Comparison of ENCODE assay signal across 8 cellular contexts in the genomic region with DNA sequence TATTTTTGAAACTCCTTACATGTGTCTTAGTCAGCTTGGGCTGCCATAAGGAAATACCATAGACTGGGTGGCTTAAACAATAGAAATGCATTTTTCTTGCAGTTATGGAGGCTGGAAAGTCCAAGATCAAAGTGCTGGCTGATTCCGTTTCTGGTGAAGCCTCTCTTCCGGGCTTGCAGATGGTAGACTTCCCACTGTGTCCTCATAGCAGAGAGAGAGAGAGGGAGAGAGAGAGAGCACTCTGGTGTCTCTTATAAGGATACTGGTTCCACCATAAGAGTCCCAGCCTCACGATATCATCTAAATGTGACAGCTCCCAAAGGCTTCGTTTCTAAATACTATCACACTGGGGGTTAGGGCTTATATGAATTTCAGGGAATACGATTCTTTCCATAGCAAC. TPM values are rescaled to one million over a fixed set of nuclear protein-coding genes. Genes with fewer than 3 reads are reported as not detected.
DNase-seq lines count a peak whose midpoint lies in the region; ATAC-seq lines count a peak whose summit lies in the region.

No MANE protein-coding gene starts in this region.

- H3K27me3 ChIP-seq in naive thymus-derived CD4-positive, alpha-beta T cell (ENCODE audit: control insufficient read depth in 2 of 2, insufficient read depth in 2 of 2, low read length in 2 of 2), result no peaks in the 10 kb centered on the region
- H3K27me3 ChIP-seq in mesendoderm (ENCODE audit: insufficient read depth, low read length, poor library complexity), result no peaks in the 10 kb centered on the region

- no peak overlapping the region for H2BK15ac ChIP-seq in mesendoderm (replicated peaks; ENCODE audit: low read depth)

- H3K79me2 ChIP-seq in mesendoderm (ENCODE audit: control insufficient read depth, insufficient read depth, low read length), result no peaks in the 10 kb centered on the region

- H4K5ac ChIP-seq in mesendoderm (ENCODE audit: low read length), result no peak overlapping the region

- H3K27me3 Mint-ChIP-seq in activated naive CD8-positive, alpha-beta T cell, result peaks cover 4% of the 10 kb centered on the region
- peaks cover 0 to 9% (median 5%) of the 10 kb centered on the region in 5 donors for H3K27me3 Mint-ChIP-seq in naive thymus-derived CD4-positive, alpha-beta T cell

- H3K36me3 Mint-ChIP-seq in activated naive CD8-positive, alpha-beta T cell, result no peaks in the 10 kb centered on the region
- no peaks in the 10 kb centered on the region for H3K36me3 Mint-ChIP-seq in naive thymus-derived CD4-positive, alpha-beta T cell

- H3K36me3 ChIP-seq in naive thymus-derived CD4-positive, alpha-beta T cell (ENCODE audit: control insufficient read depth in 2 of 3, insufficient read depth in 3 of 3, low read length in 3 of 3), result no peaks in the 10 kb centered on the region
- H3K36me3 ChIP-seq in mesendoderm (ENCODE audit: control insufficient read depth, insufficient read depth, low read length), result no peaks in the 10 kb centered on the region

- H3K18ac ChIP-seq in mesendoderm (ENCODE audit: low read length), result no peak overlapping the region

- H2BK120ac ChIP-seq in mesendoderm (ENCODE audit: low read depth, low read length), result no peak overlapping the region

- peak; percentile 19 for ATAC-seq in HG03432 (IDR thresholded peaks at IDR 0.05; ENCODE audit: unreplicated experiment)
- no peak for ATAC-seq in naive thymus-derived CD4-positive, alpha-beta T cell
- ATAC-seq in HG03025 (IDR thresholded peaks at IDR 0.05; ENCODE audit: low FRiP score, unreplicated experiment), result no peak
- ATAC-seq in HG02970 (IDR thresholded peaks at IDR 0.05; ENCODE audit: low FRiP score, unreplicated experiment), result no peak

- CTCF ChIA-PET in naive thymus-derived CD4-positive, alpha-beta T cell (lab: Charles Lee), result interaction anchor here (0.7 to 7.2 kb wide), 8 partner anchors 12 to 535 kb away, joined by 3 to 111 read pairs (median 4); no protein-coding TSS in a partner anchor

- peak overlapping the region; percentile 13 for H3K27ac Mint-ChIP-seq in activated naive CD8-positive, alpha-beta T cell
- peak overlapping the region in 3 of 9 donors; percentile 8 to 49 (median 22) for H3K27ac Mint-ChIP-seq in naive thymus-derived CD4-positive, alpha-beta T cell

- H3K79me1 ChIP-seq in mesendoderm (ENCODE audit: low read length), result no peaks in the 10 kb centered on the region

- peak overlapping the region; percentile 90 for H3K4me3 Mint-ChIP-seq in activated naive CD8-positive, alpha-beta T cell
- peak overlapping the region; percentile 84 to 99 (median 91) for H3K4me3 Mint-ChIP-seq in naive thymus-derived CD4-positive, alpha-beta T cell

- H3K9ac ChIP-seq in mesendoderm (ENCODE audit: low read length), result no peak overlapping the region

- no peak overlapping the region for H3K4me2 ChIP-seq in mesendoderm (ENCODE audit: low read length)

- no CpG with 5 or more reads among the region's 5 CpGs for WGBS in mesendoderm (ENCODE audit: extremely low coverage, insufficient coverage, low lambda C conversion rate)

- peak overlapping the region; percentile 66 for H3K4me3 ChIP-seq in naive thymus-derived CD4-positive, alpha-beta T cell (ENCODE audit: low read length)
- H3K4me3 ChIP-seq in mesendoderm (ENCODE audit: low read length), result no peak overlapping the region

- DNase-seq in EL (peak; percentile 4), NCI-H2081 treated with DMSO at 0.1 percent for 48 hours (lab: John Stamatoyannopoulos, UW) (no peak), mesendoderm (no peak)
- DNase-seq in naive thymus-derived CD4-positive, alpha-beta T cell, result peak in 1 of 9 donors; percentile 8

- H3K9me3 ChIP-seq in naive thymus-derived CD4-positive, alpha-beta T cell (ENCODE audit: control insufficient read depth in 2 of 3, low read length in 3 of 3), result no peaks in the 10 kb centered on the region

- H4K8ac ChIP-seq in mesendoderm (ENCODE audit: low read depth, low read length), result no peak overlapping the region

- no peak overlapping the region for H2BK5ac ChIP-seq in mesendoderm (ENCODE audit: low read length)

- no peak overlapping the region for H3K56ac ChIP-seq in mesendoderm (ENCODE audit: low read length)

- no peak overlapping the region for H2AK5ac ChIP-seq in mesendoderm (ENCODE audit: low read length)

- intact Hi-C loops in naive thymus-derived CD4-positive, alpha-beta T cell (cut with micrococcal nuclease), result loop anchor here (1.0 to 10.0 kb wide), 12 partner anchors 171 to 1861 kb away; a partner anchor contains a TSS

- no peak overlapping the region for H3K23ac ChIP-seq in mesendoderm (ENCODE audit: low read length)

- peaks cover 17% of the 10 kb centered on the region for H3K4me1 Mint-ChIP-seq in activated naive CD8-positive, alpha-beta T cell (ENCODE audit: low read depth)
- H3K4me1 Mint-ChIP-seq in naive thymus-derived CD4-positive, alpha-beta T cell, result peaks cover 7 to 16% (median 11%) of the 10 kb centered on the region in 7 donors

- no peak overlapping the region for H3K4ac ChIP-seq in mesendoderm (ENCODE audit: low read depth, low read length)

- peaks cover 0 to 5% of the 10 kb centered on the region in 2 donors for H3K4me1 ChIP-seq in naive thymus-derived CD4-positive, alpha-beta T cell (ENCODE audit: control insufficient read depth in 2 of 2, insufficient read depth in 2 of 2, low read length in 2 of 2)
- no peaks in the 10 kb centered on the region for H3K4me1 ChIP-seq in mesendoderm (ENCODE audit: control insufficient read depth, low read depth, low read length)

- H3K27ac ChIP-seq in naive thymus-derived CD4-positive, alpha-beta T cell (ENCODE audit: low read depth, low read length), result no peak overlapping the region
- H3K27ac ChIP-seq in mesendoderm (ENCODE audit: low read depth, low read length), result no peak overlapping the region

- POLR2A ChIA-PET in naive thymus-derived CD4-positive, alpha-beta T cell (lab: Charles Lee), result no interaction called here

- H3K9me3 Mint-ChIP-seq in activated naive CD8-positive, alpha-beta T cell (ENCODE audit: low read depth), result no peaks in the 10 kb centered on the region
- no peaks in the 10 kb centered on the region for H3K9me3 Mint-ChIP-seq in naive thymus-derived CD4-positive, alpha-beta T cell

RNA-seq across cellular contexts. Expression of a gene that starts 39.7 kb away (rescaled TPM):
- under 1 TPM in 1 of 5 experiments, not detected in 4; 0.29 TPM for total RNA-seq in naive thymus-derived CD4-positive, alpha-beta T cell
- polyA plus RNA-seq in naive thymus-derived CD4-positive, alpha-beta T cell, result not detected
- polyA plus RNA-seq in mesendoderm (2013, experiment 1 of 2), result 5.7 TPM
- 5.0 TPM for polyA plus RNA-seq in mesendoderm (2013, experiment 2 of 2)
